Comparison of ENCODE assay signal across 15 cellular contexts in genomic region chr6:98526465-98526864, GRCh38.
"Had no signal": no experiment of that assay in that cellular context is flagged by ENCODE, and none has a peak within 500 bp of the region (broad histone marks: within the 10 kb centered on the region; RNA-seq: fewer than 3 reads in every experiment).

No MANE protein-coding gene starts in this region.

- H3K36me3 ChIP-seq: cardiac muscle cell, ovary, upper lobe of left lung had no signal

- DNase-seq: activated CD4-positive, alpha-beta T cell treated with anti-CD3 and anti-CD28 coated beads for 48 hours; activated CD8-positive, alpha-beta memory T cell treated with anti-CD3 and anti-CD28 coated beads, Interleukin-2, amount 50 U/mL, for 4 hours; activated CD8-positive, alpha-beta T cell treated with anti-CD3 and anti-CD28 coated beads, Interleukin-2, amount 10 ng/mL, durations not matched to agents 7 days and 5 days; activated effector memory CD4-positive, alpha-beta T cell treated with anti-CD3 and anti-CD28 coated beads, Interleukin-2, amount 50 U/mL, for 16 hours; activated T-cell treated with anti-CD3 and anti-CD28 coated beads, Interleukin-2, amount 50 U/mL, for 48 hours; head of caudate nucleus; left colon; nephron progenitor cell; ovary; stimulated activated naive CD8-positive, alpha-beta T cell treated with anti-CD3 and anti-CD28 coated beads, Interleukin-15, Interleukin-2, amounts not matched to agents 100 U/mL and 50 U/mL, for 24 hours; upper lobe of left lung had no signal

- ATAC-seq: activated CD8-positive, alpha-beta T cell treated with anti-CD3 and anti-CD28 coated beads, Interleukin-2, amount 10 ng/mL, durations not matched to agents 7 days and 5 days; activated naive CD4-positive, alpha-beta T cell treated with anti-CD3 and anti-CD28 coated beads, Interleukin-2, amount 50 U/mL, for 72 hours; left colon; sciatic nerve; stimulated activated naive CD8-positive, alpha-beta T cell treated with anti-CD3 and anti-CD28 coated beads, Interleukin-15, Interleukin-2, amounts not matched to agents 100 U/mL and 50 U/mL, for 24 hours had no signal

- H3K27me3 ChIP-seq: cardiac muscle cell, ovary, upper lobe of left lung had no signal

- H3K9me3 ChIP-seq: ovary, upper lobe of left lung had no signal

- H3K4me1 ChIP-seq: upper lobe of left lung had no signal

- H3K27ac ChIP-seq: cardiac muscle cell, ovary, upper lobe of left lung had no signal

- H3K4me3 ChIP-seq: cardiac muscle cell, lung, ovary, upper lobe of left lung had no signal
